15 cellular contexts compared by ENCODE assay signal in genomic region chr3:64311424-64311920, GRCh38.
DNase-seq lines count a peak whose midpoint lies in the region; TF ChIP-seq lines count a peak whose summit lies in the region.
"Had no signal": no experiment of that assay in that cellular context is flagged by ENCODE, and none has a peak within 500 bp of the region (broad histone marks: within the 10 kb centered on the region; RNA-seq: fewer than 3 reads in every experiment).

No MANE protein-coding gene starts in this region.

- peaks cover 23% of the 10 kb centered on the region for H3K4me1 Mint-ChIP-seq in brain
- H3K4me1 Mint-ChIP-seq: CD4-positive, CD25-positive, alpha-beta regulatory T cell; IgD-negative memory B cell had no signal

- DNase-seq in NCI-H69 (lab: John Stamatoyannopoulos, UW) (peak; percentile 8), foreskin melanocyte (peak; percentile 81), ovary (no peak), iPS-NIHi11 (ENCODE audit: low spot score) (no peak), GM10266 (ENCODE audit: extremely low spot score) (no peak)
- DNase-seq: activated T-cell treated with anti-CD3 and anti-CD28 coated beads, Interleukin-2, amount 50 U/mL, for 48 hours; CD4-positive, CD25-positive, alpha-beta regulatory T cell; foreskin keratinocyte; NCI-H2171 treated with DMSO at 0.1 percent for 48 hours; occipital lobe; stimulated activated CD4-positive, alpha-beta T cell treated with anti-CD3 and anti-CD28 coated beads, Interleukin-12 subunit alpha, Interleukin-12 subunit beta, amount 100 ng/mL, for 4 hours had no signal

- TF ChIP-seq EP300 in ovary (IDR thresholded peaks at IDR 0.05): no peak

- H3K27ac ChIP-seq in ovary: no peak overlapping the region
- H3K27ac ChIP-seq: foreskin keratinocyte had no signal

- no peaks in the 10 kb centered on the region for H3K9me3 ChIP-seq in skeletal muscle satellite cell (replicated peaks; ENCODE audit: low read length)
- no peaks in the 10 kb centered on the region for H3K9me3 ChIP-seq in ovary

- H3K36me3 Mint-ChIP-seq in brain: no peaks in the 10 kb centered on the region
- H3K36me3 Mint-ChIP-seq: CD4-positive, CD25-positive, alpha-beta regulatory T cell; IgD-negative memory B cell had no signal

- TF ChIP-seq CTCF in brain (conservative IDR thresholded peaks at IDR 0.05) (no peak), ovary (IDR thresholded peaks at IDR 0.05) (no peak), GM10266 (IDR thresholded peaks at IDR 0.05; ENCODE audit: control insufficient read depth, insufficient read depth, low read depth, missing control alignments) (no peak)

- H3K4me3 ChIP-seq in skeletal muscle satellite cell (ENCODE audit: low read length) (no peak overlapping the region), ovary (no peak overlapping the region)

- intact Hi-C loops in ovary (cut with DNase I): no loop called here

- peak overlapping the region; percentile 26 for H3K4me2 ChIP-seq in skeletal muscle satellite cell (ENCODE audit: low read length)

- H3K9me3 Mint-ChIP-seq in brain: no peaks in the 10 kb centered on the region
- H3K9me3 Mint-ChIP-seq: dendritic cell treated with granulocyte-macrophage colony-stimulating factor and Interleukin-4, amounts not matched to agents 40 ng/mL and 50 ng/mL, for 4 days; IgD-negative memory B cell had no signal

- peaks cover 9% of the 10 kb centered on the region for H3K4me1 ChIP-seq in skeletal muscle satellite cell (ENCODE audit: control insufficient read depth, insufficient read depth, low read length)
- H3K4me1 ChIP-seq in ovary (ENCODE audit: insufficient read depth): no peaks in the 10 kb centered on the region
- H3K4me1 ChIP-seq: foreskin keratinocyte had no signal

- peak overlapping the region in 1 of 5 experiments; percentile 12 for H3K4me3 Mint-ChIP-seq in brain
- H3K4me3 Mint-ChIP-seq: CD4-positive, CD25-positive, alpha-beta regulatory T cell; dendritic cell treated with granulocyte-macrophage colony-stimulating factor and Interleukin-4, amounts not matched to agents 40 ng/mL and 50 ng/mL, for 4 days; IgD-negative memory B cell had no signal

- H3K36me3 ChIP-seq in skeletal muscle satellite cell (ENCODE audit: insufficient read depth, low read length) (no peaks in the 10 kb centered on the region), ovary (no peaks in the 10 kb centered on the region)

- H3K27me3 ChIP-seq in skeletal muscle satellite cell (ENCODE audit: control insufficient read depth, insufficient read depth, low read length) (no peaks in the 10 kb centered on the region), ovary (no peaks in the 10 kb centered on the region)
- H3K27me3 ChIP-seq: foreskin keratinocyte had no signal

- H3K27me3 Mint-ChIP-seq in brain: no peaks in the 10 kb centered on the region
- H3K27me3 Mint-ChIP-seq: CD4-positive, CD25-positive, alpha-beta regulatory T cell; dendritic cell treated with granulocyte-macrophage colony-stimulating factor and Interleukin-4, amounts not matched to agents 40 ng/mL and 50 ng/mL, for 4 days; IgD-negative memory B cell had no signal

- peak overlapping the region in 3 of 5 experiments; percentile 43 to 89 (median 89) for H3K27ac Mint-ChIP-seq in brain
- H3K27ac Mint-ChIP-seq: CD4-positive, CD25-positive, alpha-beta regulatory T cell; dendritic cell treated with granulocyte-macrophage colony-stimulating factor and Interleukin-4, amounts not matched to agents 40 ng/mL and 50 ng/mL, for 4 days; IgD-negative memory B cell had no signal

- no peak for TF ChIP-seq POLR2A in ovary (IDR thresholded peaks at IDR 0.05)

- no peak overlapping the region for H3K9ac ChIP-seq in skeletal muscle satellite cell (ENCODE audit: low read depth, low read length)

- 39 to 57% (median 50%) methylated on average over 4 of the region's 4 CpGs for WGBS in ovary, 3 donors

Comparison
In these comparisons a context has a peak if more than half of its experiments do, and no peak if none do; other contexts are left out.
1. DNase-seq: peak in NCI-H69 (single experiment) and foreskin melanocyte (single experiment); none in ovary (0 of 5), iPS-NIHi11 (single experiment) and GM10266 (single experiment).